Comparison of ENCODE assay signal across 22 cellular contexts in genomic region chr22:46459347-46460065, GRCh38.
"Had no signal": no experiment of that assay in that cellular context is flagged by ENCODE, and none has a peak within 500 bp of the region (broad histone marks: within the 10 kb centered on the region; RNA-seq: fewer than 3 reads in every experiment).

No MANE protein-coding gene starts in this region.

- H3K27me3 Mint-ChIP-seq: stimulated activated naive CD8-positive, alpha-beta T cell treated with anti-CD3 and anti-CD28 coated beads, Interleukin-15, Interleukin-2, amounts not matched to agents 100 ng/mL and 50 ng/mL, for 24 hours had no signal

- H3K27ac ChIP-seq: dorsolateral prefrontal cortex, left lung, ovary, psoas muscle, skin epidermis, spleen, thoracic aorta, tibial nerve, vagina had no signal

- H3K4me3 ChIP-seq: dorsolateral prefrontal cortex, left lung, mucosa of descending colon, ovary, psoas muscle, skin epidermis, spleen, thoracic aorta, tibial nerve, vagina had no signal

- H3K36me3 Mint-ChIP-seq: mesothelial cell of epicardium; naive B cell; stimulated activated memory B cell treated with anti-CD40 and anti-IgM and Interleukin-4, amounts not matched to agents 10 μg/mL and 1 μg/mL and 100 μg/mL, for 72 hours had no signal

- DNase-seq: dorsolateral prefrontal cortex; effector CD4-positive, alpha-beta T cell; head of caudate nucleus; kidney; left cardiac atrium; mesenchymal stem cell; mucosa of descending colon; naive B cell; nephron progenitor cell; ovary; psoas muscle; right cardiac atrium; spleen; stimulated activated CD4-positive, alpha-beta T cell treated with anti-CD3 and anti-CD28 coated beads, Interleukin-4, amount 100 ng/mL, for 4 hours had no signal

- H3K4me1 ChIP-seq: left lung, psoas muscle, spleen, tibial nerve, vagina had no signal

- ATAC-seq: left cardiac atrium, left lung, mucosa of descending colon, psoas muscle, right cardiac atrium had no signal

- H3K9me3 ChIP-seq: left lung, mucosa of descending colon, ovary, psoas muscle, spleen, thoracic aorta, tibial nerve, vagina had no signal

- H3K27me3 ChIP-seq: ovary, vagina had no signal

- H3K9me3 Mint-ChIP-seq: mesothelial cell of epicardium; naive B cell; nephron progenitor cell; stimulated activated memory B cell treated with anti-CD40 and anti-IgM and Interleukin-4, amounts not matched to agents 10 μg/mL and 1 μg/mL and 100 μg/mL, for 72 hours; stimulated activated naive CD8-positive, alpha-beta T cell treated with anti-CD3 and anti-CD28 coated beads, Interleukin-15, Interleukin-2, amounts not matched to agents 100 ng/mL and 50 ng/mL, for 24 hours had no signal

- H3K4me3 Mint-ChIP-seq: mesothelial cell of epicardium; naive B cell; nephron progenitor cell; stimulated activated memory B cell treated with anti-CD40 and anti-IgM and Interleukin-4, amounts not matched to agents 10 μg/mL and 1 μg/mL and 100 μg/mL, for 72 hours; stimulated activated naive CD8-positive, alpha-beta T cell treated with anti-CD3 and anti-CD28 coated beads, Interleukin-15, Interleukin-2, amounts not matched to agents 100 ng/mL and 50 ng/mL, for 24 hours had no signal

- H3K27ac Mint-ChIP-seq: mesothelial cell of epicardium; stimulated activated memory B cell treated with anti-CD40 and anti-IgM and Interleukin-4, amounts not matched to agents 10 μg/mL and 1 μg/mL and 100 μg/mL, for 72 hours; stimulated activated naive CD8-positive, alpha-beta T cell treated with anti-CD3 and anti-CD28 coated beads, Interleukin-15, Interleukin-2, amounts not matched to agents 100 ng/mL and 50 ng/mL, for 24 hours had no signal

- H3K36me3 ChIP-seq: ovary, spleen, thoracic aorta, tibial nerve, vagina had no signal
